In the genomic region with DNA sequence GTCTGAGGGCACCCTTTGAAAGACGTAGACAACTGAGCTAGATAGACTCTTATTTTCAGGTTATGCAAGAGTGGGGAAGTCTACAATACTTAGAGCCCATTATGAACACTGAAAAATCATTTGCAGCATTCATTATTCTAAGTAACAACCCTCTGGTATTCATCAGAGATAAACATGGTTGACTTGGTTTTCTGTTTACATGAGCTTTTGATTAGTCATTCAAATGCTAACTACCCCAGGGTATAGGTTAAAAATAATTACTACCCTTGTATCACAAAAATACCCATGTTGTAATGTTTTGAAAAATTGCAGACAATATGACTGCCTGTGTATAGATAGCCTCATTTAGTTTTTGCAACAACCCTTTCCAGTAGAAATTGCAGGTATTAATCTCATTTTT, we compare ENCODE assay signal across 27 cellular contexts.
"Had no signal": no experiment of that assay in that cellular context is flagged by ENCODE, and none has a peak within 500 bp of the region (broad histone marks: within the 10 kb centered on the region; RNA-seq: fewer than 3 reads in every experiment).

No MANE protein-coding gene starts in this region.

- H3K27me3 ChIP-seq: brain microvascular endothelial cell, dorsolateral prefrontal cortex, esophagus muscularis mucosa, hepatocyte, stomach, suprapubic skin, tibial nerve had no signal

- H3K27ac ChIP-seq: brain microvascular endothelial cell, esophagus muscularis mucosa, hepatocyte, suprapubic skin, tibial nerve had no signal

- ATAC-seq: activated naive CD8-positive, alpha-beta T cell treated with anti-CD3 and anti-CD28 coated beads, Interleukin-2, amount 50 U/mL, for 24 hours; activated T-cell treated with anti-CD3 and anti-CD28 coated beads, Interleukin-2, amount 50 U/mL, for 72 hours; effector memory CD8-positive, alpha-beta T cell; left lobe of liver; natural killer cell; sciatic nerve; stimulated activated memory B cell treated with anti-CD40 and anti-IgM and Interleukin-4, amounts not matched to agents 10 μg/mL and 1 μg/mL and 100 μg/mL, for 72 hours; T-helper 17 cell had no signal

- DNase-seq: activated CD4-positive, alpha-beta memory T cell treated with anti-CD3 and anti-CD28 coated beads for 36 hours; activated CD4-positive, alpha-beta T cell treated with anti-CD3 and anti-CD28 coated beads for 4 hours; activated CD4-positive, CD25-positive, alpha-beta regulatory T cell; activated effector memory CD4-positive, alpha-beta T cell treated with Interleukin-2 at 50 U/mL for 16 hours; activated naive CD4-positive, alpha-beta T cell treated with anti-CD3 and anti-CD28 coated beads for 36 hours; activated naive CD8-positive, alpha-beta T cell treated with anti-CD3 and anti-CD28 coated beads, Interleukin-2, amount 50 U/mL, for 24 hours; activated T-cell treated with anti-CD3 and anti-CD28 coated beads, Interleukin-2, amount 50 U/mL, for 72 hours; aorta; brain microvascular endothelial cell; dorsolateral prefrontal cortex; effector memory CD8-positive, alpha-beta T cell; glutamatergic neuron; immature natural killer cell; natural killer cell; small intestine; stimulated activated CD4-positive, alpha-beta T cell treated with anti-CD3 and anti-CD28 coated beads, Interleukin-15, amount 100 ng/mL, for 24 hours; stomach; T-helper 17 cell had no signal

- H2AFZ ChIP-seq: hepatocyte had no signal

- H3K36me3 ChIP-seq: brain microvascular endothelial cell, esophagus muscularis mucosa, stomach, suprapubic skin, tibial nerve had no signal

- H3K36me3 Mint-ChIP-seq: immature natural killer cell, natural killer cell had no signal

- H3K4me2 ChIP-seq: hepatocyte had no signal

- H3K4me3 ChIP-seq: dorsolateral prefrontal cortex, esophagus muscularis mucosa, hepatocyte, lung, stomach, suprapubic skin, tibial nerve had no signal

- H3K9me3 ChIP-seq: esophagus muscularis mucosa, stomach, suprapubic skin, tibial nerve had no signal

- H3K27ac Mint-ChIP-seq: activated CD4-positive, alpha-beta memory T cell treated with anti-CD3 and anti-CD28 coated beads for 36 hours; activated naive CD4-positive, alpha-beta T cell treated with anti-CD3 and anti-CD28 coated beads for 36 hours; activated naive CD8-positive, alpha-beta T cell treated with anti-CD3 and anti-CD28 coated beads, Interleukin-2, amount 50 U/mL, for 24 hours; activated T-cell treated with anti-CD3 and anti-CD28 coated beads, Interleukin-2, amount 50 U/mL, for 72 hours; effector memory CD8-positive, alpha-beta T cell; immature natural killer cell; mesothelial cell of epicardium; natural killer cell; stimulated activated memory B cell treated with anti-CD40 and anti-IgM and Interleukin-4, amounts not matched to agents 10 μg/mL and 1 μg/mL and 100 μg/mL, for 72 hours; T-helper 17 cell had no signal
